ENCODE assay signal across 14 cellular contexts in genomic region chr19:5561559-5561958, GRCh38. TPM values are rescaled to one million over a fixed set of nuclear protein-coding genes. Genes with fewer than 3 reads are reported as not detected.
DNase-seq lines count a peak whose midpoint lies in the region; ATAC-seq and TF ChIP-seq lines count a peak whose summit lies in the region.
"Had no signal": no experiment of that assay in that cellular context is flagged by ENCODE, and none has a peak within 500 bp of the region (broad histone marks: within the 10 kb centered on the region; RNA-seq: fewer than 3 reads in every experiment).

No MANE protein-coding gene starts in this region.

- H3K14ac ChIP-seq in trophoblast cell (ENCODE audit: low read length) = no peak overlapping the region

- no peak overlapping the region for H2BK120ac ChIP-seq in trophoblast cell (ENCODE audit: insufficient read depth, low read length, poor library complexity)

- DNase-seq in RWPE2 (ENCODE audit: low spot score) = no peak
- no peak for DNase-seq in foreskin fibroblast
- DNase-seq in epidermal melanocyte (ENCODE audit: insufficient read length, low spot score) = no peak
- DNase-seq in trophoblast cell = no peak
- no peak for DNase-seq in substantia nigra (lab: John Stamatoyannopoulos, UW)
- DNase-seq: NCI-H2081, RPMI8226, uterus had no signal

- H3K9ac ChIP-seq in trophoblast cell (ENCODE audit: low read length) = no peak overlapping the region
- H3K9ac ChIP-seq: BLaER1 treated with 17β-estradiol and CSF1 and Interleukin-3, amounts not matched to agents 10 nM and 100 nM had no signal

- H3K27me3 ChIP-seq in RWPE2 (ENCODE audit: insufficient read depth, poor library complexity, severe bottlenecking) (peaks cover 6% of the 10 kb centered on the region), trophoblast cell (ENCODE audit: insufficient read depth, low read length) (no peaks in the 10 kb centered on the region)
- H3K27me3 ChIP-seq: BLaER1 treated with 17β-estradiol and CSF1 and Interleukin-3, amounts not matched to agents 10 nM and 100 nM; uterus had no signal

- H2AFZ ChIP-seq in trophoblast cell (ENCODE audit: insufficient read depth, low read length, poor library complexity) = no peak overlapping the region

- no peak for ATAC-seq in RWPE2 (ENCODE audit: low read depth)
- ATAC-seq in HG02884 (IDR thresholded peaks at IDR 0.05; ENCODE audit: unreplicated experiment) = no peak
- ATAC-seq: activated CD4-positive, CD25-positive, alpha-beta regulatory T cell treated with anti-CD3 and anti-CD28 coated beads, Interleukin-2, amount 50 U/mL, for 24 hours; right cardiac atrium had no signal

- no peak overlapping the region for H4K8ac ChIP-seq in trophoblast cell (ENCODE audit: low read depth, low read length)

- H3K79me2 ChIP-seq in trophoblast cell (ENCODE audit: control insufficient read depth, insufficient read depth, low read length, poor library complexity) = no peaks in the 10 kb centered on the region

- H2AK5ac ChIP-seq in trophoblast cell (ENCODE audit: low read length) = no peak overlapping the region

- no peaks in the 10 kb centered on the region for H3K36me3 ChIP-seq in RWPE2 (ENCODE audit: low read depth)
- no peaks in the 10 kb centered on the region for H3K36me3 ChIP-seq in trophoblast cell (ENCODE audit: control insufficient read depth in 1 of 2, insufficient read depth in 2 of 2, low read length in 2 of 2)
- H3K36me3 ChIP-seq: BLaER1 treated with 17β-estradiol and CSF1 and Interleukin-3, amounts not matched to agents 10 nM and 100 nM; uterus had no signal

- H3K9me3 ChIP-seq in RWPE2 (ENCODE audit: severe bottlenecking) (no peaks in the 10 kb centered on the region), trophoblast cell (ENCODE audit: insufficient read depth, low read depth, low read length) (peaks cover 3% of the 10 kb centered on the region)

- no peak overlapping the region for H3K4ac ChIP-seq in trophoblast cell (ENCODE audit: low read depth, low read length)

- H3K4me1 ChIP-seq in RWPE2 (ENCODE audit: insufficient read depth, poor library complexity, severe bottlenecking) (no peaks in the 10 kb centered on the region), trophoblast cell (ENCODE audit: control insufficient read depth in 1 of 2, insufficient read depth in 2 of 2, low read length in 2 of 2) (peaks cover 0 to 6% of the 10 kb centered on the region in 2 experiments)
- H3K4me1 ChIP-seq: uterus had no signal

- WGBS in trophoblast cell (ENCODE audit: extremely low coverage, insufficient coverage, insufficient read length) = no CpG with 5 or more reads among the region's 6 CpGs

- no peak overlapping the region for H3K27ac ChIP-seq in 22Rv1
- no peak overlapping the region for H3K27ac ChIP-seq in RWPE2 (ENCODE audit: poor library complexity, severe bottlenecking)
- H3K27ac ChIP-seq in trophoblast cell (ENCODE audit: low read depth, low read length) = no peak overlapping the region
- no peak overlapping the region for H3K27ac ChIP-seq in substantia nigra (ENCODE audit: low read depth, low read length, poor library complexity, severe bottlenecking)
- H3K27ac ChIP-seq: BLaER1 treated with 17β-estradiol and CSF1 and Interleukin-3, amounts not matched to agents 10 nM and 100 nM; uterus had no signal

- TF ChIP-seq CTCF in 22Rv1 (IDR thresholded peaks at IDR 0.05) (peak; percentile 62), GM12872 (IDR thresholded peaks at IDR 0.05; ENCODE audit: insufficient read depth, low read depth, low read length) (peak; percentile 55), RWPE2 (IDR thresholded peaks at IDR 0.05; ENCODE audit: poor library complexity, severe bottlenecking) (peak; percentile 27), foreskin fibroblast (IDR thresholded peaks at IDR 0.05; ENCODE audit: low read depth, low read length) (peak; percentile 45)

- no peak overlapping the region for H2BK12ac ChIP-seq in trophoblast cell (ENCODE audit: low read length)

- no peak overlapping the region for H3K4me2 ChIP-seq in trophoblast cell (ENCODE audit: low read length)
- H3K4me2 ChIP-seq: BLaER1 treated with 17β-estradiol and CSF1 and Interleukin-3, amounts not matched to agents 10 nM and 100 nM had no signal

- no peak overlapping the region for H2BK5ac ChIP-seq in trophoblast cell (ENCODE audit: low read depth, low read length, poor library complexity)

- no peak overlapping the region for H3K23ac ChIP-seq in trophoblast cell (ENCODE audit: low read length)

- no peak overlapping the region for H4K12ac ChIP-seq in trophoblast cell (ENCODE audit: low read depth, low read length)

- H3K18ac ChIP-seq in trophoblast cell (ENCODE audit: low read length) = no peak overlapping the region

- H3K79me1 ChIP-seq in trophoblast cell (ENCODE audit: low read length) = peaks cover 5% of the 10 kb centered on the region

- no peak overlapping the region for H4K91ac ChIP-seq in trophoblast cell (ENCODE audit: low read depth, low read length)

- H3K4me3 ChIP-seq in RWPE2 (ENCODE audit: severe bottlenecking) (no peak overlapping the region), foreskin fibroblast (ENCODE audit: low read depth in 1 of 2, low read length in 2 of 2) (no peak overlapping the region), trophoblast cell (ENCODE audit: low read depth, low read length) (no peak overlapping the region)
- H3K4me3 ChIP-seq: BLaER1 treated with 17β-estradiol and CSF1 and Interleukin-3, amounts not matched to agents 10 nM and 100 nM; uterus had no signal

RNA-seq across cellular contexts. Expression of gene TINCR, which starts 6.2 kb away (rescaled TPM):
- 72.9 and 77.9 TPM in 2 replicates for polyA plus RNA-seq in trophoblast cell (2013)
